ENCODE assay signal across 9 cellular contexts in genomic region chr17:64413505-64413904, GRCh38.
DNase-seq lines count a peak whose midpoint lies in the region; ATAC-seq and TF ChIP-seq lines count a peak whose summit lies in the region.
"Had no signal": no experiment of that assay in that cellular context is flagged by ENCODE, and none has a peak within 500 bp of the region (broad histone marks: within the 10 kb centered on the region; RNA-seq: fewer than 3 reads in every experiment).

No MANE protein-coding gene starts in this region.

- peak overlapping the region; percentile 88 for H3K27ac ChIP-seq in neutrophil

- ATAC-seq in GM18909 (IDR thresholded peaks at IDR 0.05; ENCODE audit: poor library complexity, unreplicated experiment) (peak; percentile 62), HG02678 (IDR thresholded peaks at IDR 0.05; ENCODE audit: unreplicated experiment) (peak; percentile 75)

- DNase-seq in NT2/D1 (ENCODE audit: low read depth, low spot score) (no peak), NCI-H446 (lab: John Stamatoyannopoulos, UW) (no peak)
- no peak for DNase-seq in activated CD4-positive, alpha-beta T cell treated with anti-CD3 and anti-CD28 coated beads, Interleukin-2, amount 50 U/mL, for 1 hour
- DNase-seq in stimulated activated CD4-positive, alpha-beta T cell treated with anti-CD3 and anti-CD28 coated beads, Interleukin-12 subunit alpha, Interleukin-12 subunit beta, amount 100 ng/mL, for 4 hours = no peak
- DNase-seq: activated CD4-positive, alpha-beta T cell treated with anti-CD3 and anti-CD28 coated beads, Interleukin-2, amount 50 U/mL, for 48 hours; NCI-H69 had no signal

- peak overlapping the region; percentile 33 for H3K9ac ChIP-seq in NT2/D1 (ENCODE audit: insufficient read length, low read depth)

- H3K4me1 ChIP-seq in NT2/D1 (ENCODE audit: insufficient read depth, insufficient read length) = peaks cover 6% of the 10 kb centered on the region
- H3K4me1 ChIP-seq in neutrophil (ENCODE audit: control insufficient read depth in 1 of 2, insufficient read depth in 1 of 2, low read depth in 1 of 2, low read length in 1 of 2) = peaks cover 36 to 44% of the 10 kb centered on the region in 2 experiments

- H3K36me3 ChIP-seq in NT2/D1 (ENCODE audit: insufficient read depth, insufficient read length, low read length) (no peaks in the 10 kb centered on the region), neutrophil (no peaks in the 10 kb centered on the region)

- H3K27me3 ChIP-seq in NT2/D1 (ENCODE audit: insufficient read depth, insufficient read length) (no peaks in the 10 kb centered on the region), neutrophil (no peaks in the 10 kb centered on the region)

- TF ChIP-seq CTCF in neutrophil (IDR thresholded peaks at IDR 0.05) = no peak

- no peaks in the 10 kb centered on the region for H3K9me3 ChIP-seq in NT2/D1 (ENCODE audit: insufficient read depth, low read length)
- H3K9me3 ChIP-seq in neutrophil = no peaks in the 10 kb centered on the region

- no peak overlapping the region for H3K4me3 ChIP-seq in NT2/D1 (ENCODE audit: insufficient read length, low read depth)
- H3K4me3 ChIP-seq in neutrophil (ENCODE audit: low read depth in 1 of 2, low read length in 1 of 2) = no peak overlapping the region
